24 cellular contexts compared by ENCODE assay signal in genomic region chr17:59683283-59683682, GRCh38. TPM values are rescaled to one million over a fixed set of nuclear protein-coding genes. Genes with fewer than 3 reads are reported as not detected.
DNase-seq lines count a peak whose midpoint lies in the region; ATAC-seq, FAIRE-seq and TF ChIP-seq lines count a peak whose summit lies in the region.
"Had no signal": no experiment of that assay in that cellular context is flagged by ENCODE, and none has a peak within 500 bp of the region (broad histone marks: within the 10 kb centered on the region; RNA-seq: fewer than 3 reads in every experiment).

No MANE protein-coding gene starts in this region.

- H3K27ac ChIP-seq in SK-N-SH (ENCODE audit: low read depth in 2 of 2, low read length in 1 of 2) (no peak overlapping the region; a peak in 2 of 4 replicates), small intestine (ENCODE audit: low read depth in 1 of 2, low read length in 1 of 2) (no peak overlapping the region)
- H3K27ac ChIP-seq: 22Rv1; BLaER1 treated with 17β-estradiol and CSF1 and Interleukin-3, amounts not matched to agents 10 nM and 100 nM; GM23248; KMS-11 had no signal

- peaks cover 85% of the 10 kb centered on the region for H3K79me2 ChIP-seq in SK-N-SH (ENCODE audit: insufficient read depth)

- no peak overlapping the region for H3K4me2 ChIP-seq in SK-N-SH
- H3K4me2 ChIP-seq: BLaER1 treated with 17β-estradiol and CSF1 and Interleukin-3, amounts not matched to agents 10 nM and 100 nM; KMS-11 had no signal

- no peaks in the 10 kb centered on the region for H3K9me2 ChIP-seq in SK-N-SH

- H3K4me1 ChIP-seq in SK-N-SH (ENCODE audit: control insufficient read depth in 1 of 2, insufficient read depth in 2 of 2, low read depth in 1 of 2, low read length in 1 of 2) (peaks cover 2 to 8% of the 10 kb centered on the region in 2 experiments), small intestine (ENCODE audit: control insufficient read depth in 2 of 2, insufficient read depth in 1 of 2, low read depth in 1 of 2, low read length in 1 of 2) (no peaks in the 10 kb centered on the region)
- H3K4me1 ChIP-seq: HAP-1 had no signal

- TF ChIP-seq CTCF in SK-N-SH (IDR thresholded peaks at IDR 0.05): no peak
- TF ChIP-seq CTCF in epithelial cell of esophagus (IDR thresholded peaks at IDR 0.05; ENCODE audit: insufficient read depth, low read depth, low read length, missing control alignments): no peak

- 0 out of 2 replicates have a peak, but pooled peaks cover 19% of the 10 kb centered on the region for H4K20me1 ChIP-seq in SK-N-SH (ENCODE audit: insufficient read depth)

- no peak overlapping the region for H2AFZ ChIP-seq in SK-N-SH (ENCODE audit: low read depth)
- H2AFZ ChIP-seq: GM23248 had no signal

- H3K9me3 ChIP-seq in SK-N-SH (no peaks in the 10 kb centered on the region), small intestine (ENCODE audit: control insufficient read depth, low read depth) (no peaks in the 10 kb centered on the region)
- H3K9me3 ChIP-seq: BLaER1 treated with 17β-estradiol and CSF1 and Interleukin-3, amounts not matched to agents 10 nM and 100 nM; HAP-1 had no signal

- no peaks in the 10 kb centered on the region for H3K9me3 Mint-ChIP-seq in activated naive CD4-positive, alpha-beta T cell treated with anti-CD3 and anti-CD28 coated beads, Interleukin-2, amount 50 U/mL, for 72 hours
- H3K9me3 Mint-ChIP-seq: CD4-positive, alpha-beta memory T cell had no signal

- no peak for FAIRE-seq in small intestine (lab: Jason Lieb, UNC)
- FAIRE-seq: G401.6, GM12892, RCC 7860 had no signal

- CTCF ChIA-PET in SK-N-SH (lab: Yijun Ruan, JAX): interaction anchor here (1.3 kb wide), 1 partner anchor 372 kb away, joined by 3 read pairs; no protein-coding TSS in a partner anchor

- TF ChIP-seq EP300 in SK-N-SH (IDR thresholded peaks at IDR 0.05; ENCODE audit: borderline replicate concordance in 1 of 2, low read depth in 1 of 2, low read length in 1 of 2): no peak

- no peak for TF ChIP-seq RAD21 in SK-N-SH (IDR thresholded peaks at IDR 0.05; ENCODE audit: low read length)

- H3F3A ChIP-seq in SK-N-SH (replicated peaks; ENCODE audit: insufficient read depth): peaks cover 81% of the 10 kb centered on the region

- H3K27ac Mint-ChIP-seq in activated naive CD4-positive, alpha-beta T cell treated with anti-CD3 and anti-CD28 coated beads, Interleukin-2, amount 50 U/mL, for 72 hours: peak overlapping the region in 1 of 2 donors; percentile 49

- H3K36me3 ChIP-seq in SK-N-SH (replicated peaks in 1 of 2; ENCODE audit: control insufficient read depth in 1 of 2, insufficient read depth in 2 of 2, low read length in 1 of 2): peaks cover 98 to 100% of the 10 kb centered on the region in 2 experiments
- H3K36me3 ChIP-seq in small intestine (ENCODE audit: control insufficient read depth in 2 of 2, insufficient read depth in 2 of 2, low read length in 2 of 2): peaks cover 24 to 33% of the 10 kb centered on the region in 2 donors

- H3K27me3 ChIP-seq in SK-N-SH (ENCODE audit: insufficient read depth) (no peaks in the 10 kb centered on the region), small intestine (ENCODE audit: control insufficient read depth in 2 of 2, insufficient read depth in 2 of 2, low read length in 2 of 2) (no peaks in the 10 kb centered on the region)
- H3K27me3 ChIP-seq: BLaER1 treated with 17β-estradiol and CSF1 and Interleukin-3, amounts not matched to agents 10 nM and 100 nM had no signal

- H3K4me3 ChIP-seq in SK-N-SH (ENCODE audit: low read depth in 2 of 2, low read length in 1 of 2): no peak overlapping the region
- H3K4me3 ChIP-seq in epithelial cell of esophagus (ENCODE audit: low read length): no peak overlapping the region
- H3K4me3 ChIP-seq in small intestine (ENCODE audit: low read depth in 1 of 2, low read length in 2 of 2): no peak overlapping the region
- H3K4me3 ChIP-seq: BLaER1 treated with 17β-estradiol and CSF1 and Interleukin-3, amounts not matched to agents 10 nM and 100 nM; GM23248; HAP-1 had no signal

- POLR2A ChIA-PET in SK-N-SH (lab: Yijun Ruan, JAX): interaction anchor here (1.1 kb wide), 1 partner anchor 24 kb away, joined by 3 read pairs; the partner anchor contains the start of genes PTRH2 and VMP1

- ATAC-seq in SK-N-SH treated with all-trans-retinoic acid at 6 μM for 48 hours: no peak
- ATAC-seq in activated naive CD4-positive, alpha-beta T cell treated with anti-CD3 and anti-CD28 coated beads, Interleukin-2, amount 50 U/mL, for 72 hours: peak; percentile 26 to 35
- ATAC-seq in HG03280 (IDR thresholded peaks at IDR 0.05; ENCODE audit: unreplicated experiment): no peak
- ATAC-seq in HG02885 (IDR thresholded peaks at IDR 0.05; ENCODE audit: poor library complexity, unreplicated experiment): no peak

- H3K36me3 Mint-ChIP-seq in activated naive CD4-positive, alpha-beta T cell treated with anti-CD3 and anti-CD28 coated beads, Interleukin-2, amount 50 U/mL, for 72 hours: peaks cover 4 to 23% of the 10 kb centered on the region in 2 donors

- no peak for DNase-seq in SK-N-SH
- DNase-seq in activated naive CD4-positive, alpha-beta T cell treated with anti-CD3 and anti-CD28 coated beads, Interleukin-2, amount 50 U/mL, for 72 hours (ENCODE audit: low spot score in 2 of 2): no peak
- DNase-seq in activated naive CD4-positive, alpha-beta T cell treated with Interleukin-2 at 50 U/mL for 16 hours: no peak
- DNase-seq in epithelial cell of esophagus (ENCODE audit: low read depth): peak; percentile 31
- DNase-seq in small intestine: peak; percentile 65
- DNase-seq: CD4-positive, alpha-beta memory T cell; DMS153; GM23248; NCI-H1105; NCI-H146; NCI-H2029; NCI-H226; NCI-H510A treated with DMSO at 0.1 percent for 48 hours; NCI-H774 had no signal

- no peak overlapping the region for H3K9ac ChIP-seq in SK-N-SH
- H3K9ac ChIP-seq: BLaER1 treated with 17β-estradiol and CSF1 and Interleukin-3, amounts not matched to agents 10 nM and 100 nM; GM23248; KMS-11 had no signal

TF ChIP-seq in SK-N-SH, 30 proteins besides CTCF, POLR2A, EP300 and RAD21:
- TF ChIP-seq TEAD4 (IDR thresholded peaks at IDR 0.05; ENCODE audit: borderline replicate concordance, insufficient read depth): no peak
- 0 out of 2 replicates have a peak, but pooled peaks have one; percentile 1 for TF ChIP-seq FOSL2 (IDR thresholded peaks at IDR 0.05; ENCODE audit: borderline replicate concordance, low read depth)

TF ChIP-seq in SK-N-SH treated with all-trans-retinoic acid at 6 μM for 48 hours, 23 proteins besides CTCF, POLR2A, EP300 and RAD21 (continues in another document):
- TF ChIP-seq CREB5 (CRISPR knock-in tag; IDR thresholded peaks at IDR 0.05; ENCODE audit: low read depth) (no peak), ZC3H10 (CRISPR knock-in tag; IDR thresholded peaks at IDR 0.05) (no peak), BACH2 (CRISPR knock-in tag; IDR thresholded peaks at IDR 0.05; ENCODE audit: borderline replicate concordance) (no peak), ZNF565 (CRISPR knock-in tag; conservative IDR thresholded peaks at IDR 0.05; ENCODE audit: low read depth) (no peak), ZFP3 (CRISPR knock-in tag; IDR thresholded peaks at IDR 0.05) (no peak), ARNTL (CRISPR knock-in tag; IDR thresholded peaks at IDR 0.05; ENCODE audit: borderline replicate concordance, low read depth) (no peak)
- TF ChIP-seq, protein P1, sequence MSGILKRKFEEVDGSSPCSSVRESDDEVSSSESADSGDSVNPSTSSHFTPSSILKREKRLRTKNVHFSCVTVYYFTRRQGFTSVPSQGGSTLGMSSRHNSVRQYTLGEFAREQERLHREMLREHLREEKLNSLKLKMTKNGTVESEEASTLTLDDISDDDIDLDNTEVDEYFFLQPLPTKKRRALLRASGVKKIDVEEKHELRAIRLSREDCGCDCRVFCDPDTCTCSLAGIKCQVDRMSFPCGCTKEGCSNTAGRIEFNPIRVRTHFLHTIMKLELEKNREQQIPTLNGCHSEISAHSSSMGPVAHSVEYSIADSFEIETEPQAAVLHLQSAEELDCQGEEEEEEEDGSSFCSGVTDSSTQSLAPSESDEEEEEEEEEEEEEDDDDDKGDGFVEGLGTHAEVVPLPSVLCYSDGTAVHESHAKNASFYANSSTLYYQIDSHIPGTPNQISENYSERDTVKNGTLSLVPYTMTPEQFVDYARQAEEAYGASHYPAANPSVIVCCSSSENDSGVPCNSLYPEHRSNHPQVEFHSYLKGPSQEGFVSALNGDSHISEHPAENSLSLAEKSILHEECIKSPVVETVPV (CRISPR knock-in tag; IDR thresholded peaks at IDR 0.05): no peak

RNA-seq across cellular contexts. Expression of gene PTRH2, which starts 23.9 kb away (rescaled TPM):
- polyA plus RNA-seq in SK-N-SH (2012; rRNA removed) (101 and 140 TPM in 2 replicates), small intestine (10 to 100 TPM in 2 of 3 donors, 1 to 10 TPM in 1; 8.6 to 29.9 (median 14.5) TPM)
- polyA plus RNA-seq in SK-N-SH (2012; cell fraction: cytosol; rRNA removed): 135 and 161 TPM in 2 replicates
- 53.0 and 94.5 TPM in 2 replicates for polyA plus RNA-seq in SK-N-SH (2012; cell fraction: nucleus; rRNA removed)
- total RNA-seq in activated naive CD4-positive, alpha-beta T cell treated with anti-CD3 and anti-CD28 coated beads, Interleukin-2, amount 50 U/mL, for 72 hours: 10 to 100 TPM; 18.9 to 42.8 TPM

RNA-seq across cellular contexts. Expression of gene VMP1, which starts 24.2 kb away (rescaled TPM):
- polyA plus RNA-seq in SK-N-SH (2012; rRNA removed): 169 and 338 TPM in 2 replicates
- 92.0 and 104 TPM in 2 replicates for polyA plus RNA-seq in SK-N-SH (2012; cell fraction: cytosol; rRNA removed)
- 660 and 1,365 TPM in 2 replicates for polyA plus RNA-seq in SK-N-SH (2012; cell fraction: nucleus; rRNA removed)
- 100 to 1,000 TPM; 344 to 725 TPM for total RNA-seq in activated naive CD4-positive, alpha-beta T cell treated with anti-CD3 and anti-CD28 coated beads, Interleukin-2, amount 50 U/mL, for 72 hours
- polyA plus RNA-seq in small intestine: 100 to 1,000 TPM in 1 of 3 donors, 10 to 100 TPM in 2; 62.1 to 110 (median 84.3) TPM

Comparison
In these comparisons a context has a peak if more than half of its experiments do, and no peak if none do; other contexts are left out.
1. DNase-seq: peak in epithelial cell of esophagus (single experiment) and small intestine (single experiment); none in SK-N-SH (single experiment), activated naive CD4-positive, alpha-beta T cell treated with anti-CD3 and anti-CD28 coated beads, Interleukin-2, amount 50 U/mL, for 72 hours (0 of 2) and activated naive CD4-positive, alpha-beta T cell treated with Interleukin-2 at 50 U/mL for 16 hours (single experiment).
2. ATAC-seq: peak in activated naive CD4-positive, alpha-beta T cell treated with anti-CD3 and anti-CD28 coated beads, Interleukin-2, amount 50 U/mL, for 72 hours (2 of 2); none in SK-N-SH treated with all-trans-retinoic acid at 6 μM for 48 hours (single experiment), HG03280 (single experiment) and HG02885 (single experiment).